In the genomic region with DNA sequence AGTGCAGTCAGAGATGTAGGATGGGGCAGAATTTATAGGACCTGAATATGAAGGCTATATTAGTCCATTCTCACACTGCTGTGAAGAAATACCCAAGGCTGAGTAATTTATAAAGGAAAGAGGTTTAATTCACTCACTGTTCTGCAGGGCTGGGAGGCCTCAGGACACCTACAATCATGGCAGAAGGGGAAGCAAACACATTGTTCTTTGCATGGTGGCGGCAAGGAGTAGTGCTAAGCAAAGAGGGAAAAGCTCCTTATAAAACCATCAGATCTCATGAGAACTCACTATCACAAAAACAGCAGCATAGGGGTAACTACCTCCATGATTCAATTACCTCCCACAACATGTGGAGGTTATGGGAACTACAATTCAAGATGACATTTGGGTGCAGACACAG, we compare ENCODE assay signal across 3 cellular contexts.
"Had no signal": no experiment of that assay in that cellular context is flagged by ENCODE, and none has a peak within 500 bp of the region (broad histone marks: within the 10 kb centered on the region; RNA-seq: fewer than 3 reads in every experiment).

No MANE protein-coding gene starts in this region.

- DNase-seq: GDM1, GF-D8 had no signal

- H3K4me3 ChIP-seq: GM12878 had no signal
